ENCODE assay signal across 34 cellular contexts in the genomic region with DNA sequence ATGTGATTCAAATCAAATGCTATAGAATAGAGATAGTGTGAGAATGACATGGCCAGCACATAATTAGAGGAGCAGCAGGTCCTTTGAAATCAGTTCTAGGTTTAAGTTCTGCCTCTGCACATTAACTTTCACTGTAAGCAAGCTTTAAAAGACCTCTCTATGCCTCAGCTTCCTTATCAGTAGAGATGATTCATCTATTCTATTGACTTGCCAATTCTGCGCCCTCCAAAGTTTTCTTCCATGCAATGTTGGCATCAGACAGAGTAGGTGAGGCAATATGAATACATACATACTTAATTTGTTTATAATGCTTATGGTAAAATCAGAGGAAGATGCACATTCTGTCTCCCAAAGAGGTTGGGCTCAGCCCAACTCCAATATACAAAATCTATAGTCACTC.
"Had no signal": no experiment of that assay in that cellular context is flagged by ENCODE, and none has a peak within 500 bp of the region (broad histone marks: within the 10 kb centered on the region; RNA-seq: fewer than 3 reads in every experiment).

No MANE protein-coding gene starts in this region.

- DNase-seq: activated B cell treated with CpG ODN at 0.5 μM for 24 hours; activated CD4-positive, alpha-beta T cell treated with anti-CD3 and anti-CD28 coated beads for 48 hours; activated CD4-positive, alpha-beta T cell treated with anti-CD3 and anti-CD28 coated beads, Interleukin-2, amount 50 U/mL, for 1 hour; activated CD4-positive, alpha-beta T cell treated with anti-CD3 and anti-CD28 coated beads, Interleukin-2, amount 50 U/mL, for 48 hours; activated CD8-positive, alpha-beta memory T cell treated with anti-CD3 and anti-CD28 coated beads for 24 hours; activated CD8-positive, alpha-beta T cell treated with anti-CD3 and anti-CD28 coated beads for 36 hours; activated effector memory CD4-positive, alpha-beta T cell treated with Interleukin-2 at 50 U/mL for 16 hours; activated naive CD4-positive, alpha-beta T cell treated with anti-CD3 and anti-CD28 coated beads for 36 hours; activated naive CD8-positive, alpha-beta T cell treated with anti-CD3 and anti-CD28 coated beads for 36 hours; activated naive CD8-positive, alpha-beta T cell treated with anti-CD3 and anti-CD28 coated beads, Interleukin-2, amount 50 U/mL, for 24 hours; activated T-cell treated with anti-CD3 and anti-CD28 coated beads, Interleukin-2, amount 50 U/mL, for 4 hours; body of pancreas; central memory CD4-positive, alpha-beta T cell; cerebellar nuclear complex; dermis blood vessel endothelial cell; effector CD4-positive, alpha-beta T cell; effector memory CD8-positive, alpha-beta T cell; esophagus squamous epithelium; foreskin keratinocyte; gastrocnemius medialis; glutamatergic neuron; heart left ventricle; hypothalamus; T-helper 1 cell; T-helper 17 cell; T1000; WERI-Rb-1 had no signal

- H3K36me3 ChIP-seq: adrenal gland, ascending aorta, cardiac muscle cell, esophagus squamous epithelium, gastrocnemius medialis, heart left ventricle, WERI-Rb-1 had no signal

- H3K4me1 ChIP-seq: ascending aorta, foreskin keratinocyte, gastrocnemius medialis had no signal

- H3K9me3 ChIP-seq: adrenal gland, ascending aorta, body of pancreas, esophagus squamous epithelium, gastrocnemius medialis, heart left ventricle had no signal

- ATAC-seq: activated CD4-positive, CD25-positive, alpha-beta regulatory T cell treated with anti-CD3 and anti-CD28 coated beads, Interleukin-2, amount 50 U/mL, for 24 hours; activated CD8-positive, alpha-beta T cell treated with anti-CD3 and anti-CD28 coated beads for 36 hours; activated naive CD8-positive, alpha-beta T cell treated with anti-CD3 and anti-CD28 coated beads, Interleukin-2, amount 50 U/mL, for 24 hours; activated T-cell treated with anti-CD3 and anti-CD28 coated beads, Interleukin-2, amount 50 U/mL, for 4 hours; activated T-helper 17 cell treated with anti-CD3 and anti-CD28 coated beads, Interleukin-2, amount 50 U/mL, for 72 hours; body of pancreas; effector memory CD8-positive, alpha-beta T cell; foreskin keratinocyte; gastrocnemius medialis; heart left ventricle; T-helper 17 cell had no signal

- H3K27me3 ChIP-seq: adrenal gland, ascending aorta, body of pancreas, cardiac muscle cell, esophagus squamous epithelium, foreskin keratinocyte, gastrocnemius medialis, heart left ventricle had no signal

- H3K4me3 ChIP-seq: adrenal gland, ascending aorta, body of pancreas, cardiac muscle cell, coronary artery, esophagus squamous epithelium, gastrocnemius medialis, heart left ventricle had no signal

- H3K27ac ChIP-seq: adrenal gland, ascending aorta, body of pancreas, cardiac muscle cell, coronary artery, epithelial cell of prostate, esophagus squamous epithelium, foreskin keratinocyte, gastrocnemius medialis, heart left ventricle, WERI-Rb-1 had no signal
